In the genomic region with DNA sequence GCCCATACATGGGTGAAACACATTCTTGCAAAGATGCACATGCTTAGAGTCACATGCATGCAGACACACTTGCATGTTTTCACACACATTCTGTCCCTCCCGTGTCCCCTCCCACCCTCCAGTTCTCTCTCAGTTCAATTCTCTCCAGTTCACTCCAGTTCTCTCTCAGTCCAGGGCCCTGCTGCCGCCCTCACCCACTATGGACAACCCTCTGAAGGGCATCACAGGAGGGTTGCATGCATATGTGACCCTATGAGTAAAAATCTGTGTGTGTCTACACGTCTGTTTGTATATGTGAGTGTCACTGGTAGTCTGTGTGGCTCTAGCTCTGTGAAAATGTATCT, we compare ENCODE assay signal across 23 cellular contexts. TPM values are rescaled to one million over a fixed set of nuclear protein-coding genes. Genes with fewer than 3 reads are reported as not detected.
"Had no signal": no experiment of that assay in that cellular context is flagged by ENCODE, and none has a peak within 500 bp of the region (broad histone marks: within the 10 kb centered on the region; RNA-seq: fewer than 3 reads in every experiment).

No MANE protein-coding gene starts in this region.

- H3K27ac Mint-ChIP-seq: activated CD4-positive, alpha-beta memory T cell treated with anti-CD3 and anti-CD28 coated beads, Interleukin-2, amount 10 ng/mL, durations not matched to agents 7 days and 5 days; activated T-helper 1 cell treated with anti-CD3 and anti-CD28 coated beads, Interleukin-12 subunit alpha, Interleukin-12 subunit beta, Interleukin-2, Interleukin-4 antibody, amounts not matched to agents 30 ng/mL and 10 ng/mL and 1 ng/mL, durations not matched to agents 14 hours and 24 hours and 36 hours; dendritic cell treated with granulocyte-macrophage colony-stimulating factor and Interleukin-4, amounts not matched to agents 40 ng/mL and 50 ng/mL, for 4 days; effector memory CD8-positive, alpha-beta T cell; stimulated activated naive CD8-positive, alpha-beta T cell treated with anti-CD3 and anti-CD28 coated beads, Interleukin-15, amount 100 ng/mL, for 72 hours had no signal

- H3K4me3 ChIP-seq: breast epithelium, heart left ventricle, lung, skin epidermis, testis, upper lobe of left lung had no signal

- H3K36me3 ChIP-seq: breast epithelium, heart left ventricle, neutrophil, upper lobe of left lung, WERI-Rb-1 had no signal

- H3K27ac ChIP-seq: breast epithelium, epithelial cell of prostate, heart left ventricle, neutrophil, skin epidermis, testis, upper lobe of left lung, WERI-Rb-1 had no signal

- H3K27me3 ChIP-seq: breast epithelium, heart left ventricle, testis, upper lobe of left lung had no signal

- H3K4me3 Mint-ChIP-seq: activated CD4-positive, alpha-beta memory T cell treated with anti-CD3 and anti-CD28 coated beads, Interleukin-2, amount 10 ng/mL, durations not matched to agents 7 days and 5 days; activated T-helper 1 cell treated with anti-CD3 and anti-CD28 coated beads, Interleukin-12 subunit alpha, Interleukin-12 subunit beta, Interleukin-2, Interleukin-4 antibody, amounts not matched to agents 30 ng/mL and 10 ng/mL and 1 ng/mL, durations not matched to agents 14 hours and 24 hours and 36 hours; dendritic cell treated with granulocyte-macrophage colony-stimulating factor and Interleukin-4, amounts not matched to agents 40 ng/mL and 50 ng/mL, for 4 days; effector memory CD8-positive, alpha-beta T cell; stimulated activated naive CD8-positive, alpha-beta T cell treated with anti-CD3 and anti-CD28 coated beads, Interleukin-15, amount 100 ng/mL, for 72 hours had no signal

- DNase-seq: activated CD4-positive, alpha-beta memory T cell treated with anti-CD3 and anti-CD28 coated beads, Interleukin-2, amount 10 ng/mL, durations not matched to agents 7 days and 5 days; activated CD4-positive, alpha-beta T cell treated with anti-CD3 and anti-CD28 coated beads for 4 hours; activated naive CD4-positive, alpha-beta T cell treated with Interleukin-2 at 50 U/mL for 16 hours; anterior cingulate cortex; cerebellar nuclear complex; effector memory CD8-positive, alpha-beta T cell; foreskin melanocyte; retina; stimulated activated naive CD8-positive, alpha-beta T cell treated with anti-CD3 and anti-CD28 coated beads, Interleukin-15, amount 100 ng/mL, for 72 hours; testis had no signal

- H3K9me3 Mint-ChIP-seq: activated CD4-positive, alpha-beta memory T cell treated with anti-CD3 and anti-CD28 coated beads, Interleukin-2, amount 10 ng/mL, durations not matched to agents 7 days and 5 days; activated T-helper 1 cell treated with anti-CD3 and anti-CD28 coated beads, Interleukin-12 subunit alpha, Interleukin-12 subunit beta, Interleukin-2, Interleukin-4 antibody, amounts not matched to agents 30 ng/mL and 10 ng/mL and 1 ng/mL, durations not matched to agents 14 hours and 24 hours and 36 hours; dendritic cell treated with granulocyte-macrophage colony-stimulating factor and Interleukin-4, amounts not matched to agents 40 ng/mL and 50 ng/mL, for 4 days; effector memory CD8-positive, alpha-beta T cell; stimulated activated naive CD8-positive, alpha-beta T cell treated with anti-CD3 and anti-CD28 coated beads, Interleukin-15, amount 100 ng/mL, for 72 hours had no signal

- H3K9me3 ChIP-seq: breast epithelium, heart left ventricle, neutrophil, testis, upper lobe of left lung had no signal

- ATAC-seq: effector memory CD8-positive, alpha-beta T cell; heart left ventricle; left colon; SK-N-SH treated with all-trans-retinoic acid at 6 μM for 48 hours; stimulated activated naive CD8-positive, alpha-beta T cell treated with anti-CD3 and anti-CD28 coated beads, Interleukin-15, amount 100 ng/mL, for 72 hours had no signal

- H3K27me3 Mint-ChIP-seq: stimulated activated naive CD8-positive, alpha-beta T cell treated with anti-CD3 and anti-CD28 coated beads, Interleukin-15, amount 100 ng/mL, for 72 hours had no signal

RNA-seq across cellular contexts. Expression of gene SPOCD1, which starts 29.9 kb away (rescaled TPM):
- total RNA-seq: activated T-helper 1 cell treated with anti-CD3 and anti-CD28 coated beads, Interleukin-12 subunit alpha, Interleukin-12 subunit beta, Interleukin-2, Interleukin-4 antibody, amounts not matched to agents 30 ng/mL and 10 ng/mL and 1 ng/mL, durations not matched to agents 14 hours and 24 hours and 36 hours; T-helper 1 cell treated with Interleukin-12 subunit alpha and Interleukin-12 subunit beta and Interleukin-4 antibody, amounts not matched to agents 30 ng/mL and 1 ng/mL, for 36 hours had no signal
